ENCODE assay signal across 10 cellular contexts in the genomic region with DNA sequence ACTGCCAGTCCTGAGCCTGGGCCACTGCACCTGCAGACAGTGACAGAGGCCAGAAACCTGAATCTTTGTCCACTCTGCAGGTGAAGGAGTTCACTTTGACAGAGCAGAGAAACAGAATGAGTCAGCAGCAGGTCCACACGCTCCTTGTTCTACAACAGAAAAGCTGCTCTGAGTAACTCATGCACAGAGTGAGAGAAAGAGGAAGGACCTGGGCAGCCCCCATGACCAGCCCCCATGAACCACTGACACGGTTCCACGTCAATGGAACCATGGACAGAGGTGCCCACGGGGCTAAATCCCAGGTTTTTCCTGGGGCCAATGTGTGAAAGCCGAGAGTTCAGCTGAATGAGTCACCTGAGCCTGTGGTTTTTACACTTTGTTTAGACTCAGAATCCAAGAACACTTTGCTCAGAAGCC. TPM values are rescaled to one million over a fixed set of nuclear protein-coding genes. Genes with fewer than 3 reads are reported as not detected.
DNase-seq lines count a peak whose midpoint lies in the region; ATAC-seq, FAIRE-seq and TF ChIP-seq lines count a peak whose summit lies in the region.
"Had no signal": no experiment of that assay in that cellular context is flagged by ENCODE, and none has a peak within 500 bp of the region (broad histone marks: within the 10 kb centered on the region; RNA-seq: fewer than 3 reads in every experiment).

No MANE protein-coding gene starts in this region.

- CTCF ChIA-PET in HepG2 (lab: Yijun Ruan, JAX; ENCODE audit: low intra/inter-chr PET ratio, low total read pairs) = no interaction called here

- no peak overlapping the region for H3K23ac ChIP-seq in neuronal stem cell (ENCODE audit: low read depth, low read length, poor library complexity)

- ATAC-seq in GM19025 (IDR thresholded peaks at IDR 0.05; ENCODE audit: low read depth, unreplicated experiment) (peak; percentile 71), HG02642 (IDR thresholded peaks at IDR 0.05; ENCODE audit: poor library complexity, unreplicated experiment) (peak; percentile 86), HepG2 (no peak)

- in situ Hi-C loops in HepG2 (cut with HindIII; ENCODE audit: extremely low pct_ligation_motif_present, low pct_unique_long_range_greater_than_20kb) = no loop called here

- H4K91ac ChIP-seq in neuronal stem cell (ENCODE audit: low read depth, low read length, poor library complexity) = no peak overlapping the region

- no peaks in the 10 kb centered on the region for H3K79me1 ChIP-seq in neuronal stem cell (ENCODE audit: low read depth, low read length)

- no peak overlapping the region for H2BK5ac ChIP-seq in neuronal stem cell (ENCODE audit: low read length)

- no peak overlapping the region for H3K27ac ChIP-seq in neuronal stem cell (replicated peaks; ENCODE audit: low read length)
- H3K27ac ChIP-seq in HepG2 (ENCODE audit: extremely low read length, insufficient read depth, low read length) = no peak overlapping the region

- no peak overlapping the region for H3K4me3 ChIP-seq in neuronal stem cell (ENCODE audit: low read length in 2 of 2)
- no peak overlapping the region for H3K4me3 ChIP-seq in HepG2 (replicated peaks in 1 of 3; ENCODE audit: insufficient read depth in 1 of 3, low read depth in 2 of 3, low read length in 3 of 3)

- FAIRE-seq in HepG2 (lab: Jason Lieb, UNC) = no peak
- FAIRE-seq: endometrium had no signal

- peaks cover 0 to 8% (median 0%) of the 10 kb centered on the region in 3 experiments for H3K27me3 ChIP-seq in neuronal stem cell (ENCODE audit: control insufficient read depth in 3 of 3, insufficient read depth in 3 of 3, low read depth in 1 of 3, low read length in 3 of 3)
- peaks cover 0 to 11% of the 10 kb centered on the region in 2 experiments; a peak in 2 of 5 replicates for H3K27me3 ChIP-seq in HepG2 (ENCODE audit: control insufficient read depth in 1 of 2, insufficient read depth in 2 of 2, low read length in 2 of 2)

- H3K9me3 ChIP-seq in neuronal stem cell (replicated peaks in 1 of 2; ENCODE audit: control insufficient read depth in 2 of 2, insufficient read depth in 1 of 2, low read depth in 1 of 2, low read length in 2 of 2) (no peaks in the 10 kb centered on the region), HepG2 (ENCODE audit: low read length) (no peaks in the 10 kb centered on the region)

- H2BK12ac ChIP-seq in neuronal stem cell (ENCODE audit: low read length) = no peak overlapping the region

- H2BK15ac ChIP-seq in neuronal stem cell (ENCODE audit: low read length) = no peak overlapping the region

- H2AK5ac ChIP-seq in neuronal stem cell (ENCODE audit: low read depth, low read length) = no peak overlapping the region

- peak; percentile 6 for DNase-seq in NCI-H460 (ENCODE audit: extremely low read depth, low read depth)
- no peak for DNase-seq in neuronal stem cell (ENCODE audit: low spot score)
- no peak for DNase-seq in central memory CD4-positive, alpha-beta T cell
- DNase-seq in NCI-H128 (lab: John Stamatoyannopoulos, UW; ENCODE audit: unreplicated experiment) = no peak
- no peak for DNase-seq in HepG2 (ENCODE audit: low spot score)
- no peak for DNase-seq in NCI-H748 treated with DMSO at 0.1 percent for 48 hours (lab: John Stamatoyannopoulos, UW)
- DNase-seq: NCI-H1092 had no signal

- POLR2A ChIA-PET in HepG2 (lab: Yijun Ruan, JAX) = no interaction called here

- no peak for TF ChIP-seq EP300 in HepG2 (IDR thresholded peaks at IDR 0.05; ENCODE audit: low read depth in 2 of 2, low read length in 2 of 2)
- no peak for TF ChIP-seq EP300 in HepG2 (CRISPR knock-in tag; IDR thresholded peaks at IDR 0.05; ENCODE audit: borderline replicate concordance)

- H3K4ac ChIP-seq in neuronal stem cell (ENCODE audit: low read length) = no peak overlapping the region

- no peak for TF ChIP-seq CTCF in HepG2 (CRISPR knock-in tag; IDR thresholded peaks at IDR 0.05)

- no peaks in the 10 kb centered on the region for H3K4me1 ChIP-seq in neuronal stem cell (ENCODE audit: control insufficient read depth in 2 of 2, insufficient read depth in 1 of 2, low read depth in 1 of 2, low read length in 2 of 2)
- H3K4me1 ChIP-seq in HepG2 (ENCODE audit: insufficient read depth, low read length) = no peaks in the 10 kb centered on the region

- peak overlapping the region; percentile 40 for H3K18ac ChIP-seq in neuronal stem cell (ENCODE audit: low read length)

- no peaks in the 10 kb centered on the region for H3K36me3 ChIP-seq in neuronal stem cell (replicated peaks in 1 of 2; ENCODE audit: control insufficient read depth in 2 of 2, insufficient read depth in 2 of 2, low read length in 2 of 2)
- no peaks in the 10 kb centered on the region for H3K36me3 ChIP-seq in HepG2 (replicated peaks in 1 of 2; ENCODE audit: control insufficient read depth in 1 of 2, insufficient read depth in 2 of 2, low read length in 2 of 2)

- no peak for TF ChIP-seq RAD21 in HepG2 (CRISPR knock-in tag; IDR thresholded peaks at IDR 0.05)

- BruUV-seq in HepG2 (replicated peaks; lab: Mats Ljungman, UMichigan) = no TSS peak

- no peak overlapping the region for H4K8ac ChIP-seq in neuronal stem cell (ENCODE audit: low read depth, low read length)

- no peaks in the 10 kb centered on the region for H3K79me2 ChIP-seq in HepG2 (ENCODE audit: insufficient read depth, low read length)

- WGBS in neuronal stem cell (ENCODE audit: extremely low coverage in 2 of 2, insufficient read length in 2 of 2, insufficient replicate concordance in 1 of 2), 2 donors = no CpG with 5 or more reads among the region's 5 CpGs
- no CpG with 5 or more reads among the region's 5 CpGs for WGBS in HepG2 (ENCODE audit: low lambda C conversion rate)

- intact Hi-C loops in HepG2 (cut with micrococcal nuclease; ENCODE audit: unreplicated experiment) = no loop called here

- H2AFZ ChIP-seq in neuronal stem cell (ENCODE audit: low read length) (no peak overlapping the region), HepG2 (ENCODE audit: low read length) (no peak overlapping the region)

- no peak overlapping the region for H2BK120ac ChIP-seq in neuronal stem cell (ENCODE audit: low read depth, low read length)

- H3K14ac ChIP-seq in neuronal stem cell (ENCODE audit: low read length) = no peak overlapping the region

- no peak for TF ChIP-seq POLR2A in HepG2 (IDR thresholded peaks at IDR 0.05; ENCODE audit: insufficient read depth in 1 of 2, low read depth in 2 of 2, low read length in 2 of 2)

- no peak overlapping the region for H3K4me2 ChIP-seq in neuronal stem cell (ENCODE audit: insufficient read depth, low read length, poor library complexity, severe bottlenecking)
- H3K4me2 ChIP-seq in HepG2 (ENCODE audit: low read depth, low read length) = no peak overlapping the region

- H4K20me1 ChIP-seq in HepG2 (ENCODE audit: insufficient read depth, low read length) = no peaks in the 10 kb centered on the region

- H3K9ac ChIP-seq in neuronal stem cell (ENCODE audit: low read depth, low read length, poor library complexity) = no peak overlapping the region
- no peak overlapping the region for H3K9ac ChIP-seq in HepG2 (ENCODE audit: insufficient read depth, low read depth, low read length)

TF ChIP-seq in HepG2, 621 proteins besides CTCF, POLR2A, EP300 and RAD21 (continues in another document):
- TF ChIP-seq, protein P1, sequence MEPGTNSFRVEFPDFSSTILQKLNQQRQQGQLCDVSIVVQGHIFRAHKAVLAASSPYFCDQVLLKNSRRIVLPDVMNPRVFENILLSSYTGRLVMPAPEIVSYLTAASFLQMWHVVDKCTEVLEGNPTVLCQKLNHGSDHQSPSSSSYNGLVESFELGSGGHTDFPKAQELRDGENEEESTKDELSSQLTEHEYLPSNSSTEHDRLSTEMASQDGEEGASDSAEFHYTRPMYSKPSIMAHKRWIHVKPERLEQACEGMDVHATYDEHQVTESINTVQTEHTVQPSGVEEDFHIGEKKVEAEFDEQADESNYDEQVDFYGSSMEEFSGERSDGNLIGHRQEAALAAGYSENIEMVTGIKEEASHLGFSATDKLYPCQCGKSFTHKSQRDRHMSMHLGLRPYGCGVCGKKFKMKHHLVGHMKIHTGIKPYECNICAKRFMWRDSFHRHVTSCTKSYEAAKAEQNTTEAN (CRISPR knock-in tag; conservative IDR thresholded peaks at IDR 0.05) = no peak

RNA-seq across cellular contexts. Expression of gene CTBP2, which starts 40.8 kb away (rescaled TPM):
- 75.1 and 77.3 TPM in 2 replicates for total RNA-seq in NCI-H460 (2014; rRNA removed; shearing (Covaris generic))
- polyA plus RNA-seq in NCI-H460 (2014; cell fraction: nucleus; rRNA removed) = 87.0 and 111 TPM in 2 replicates
- polyA plus RNA-seq in neuronal stem cell (2013, experiment 1 of 2) = 55.2 TPM
- polyA plus RNA-seq in neuronal stem cell (2013, experiment 2 of 2) = 52.9 TPM
- total RNA-seq in HepG2 (2016; rRNA removed; fragmentation: Illumina TruSeq; extraction: Trizol) = not detected in 2 replicates
- not detected in 2 replicates for total RNA-seq in HepG2 (2016; cell fraction: cytosol; rRNA removed; fragmentation: Illumina TruSeq; extraction: Trizol; ENCODE audit: low read depth)
- total RNA-seq in HepG2 (2016; cell fraction: insoluble cytoplasmic fraction; rRNA removed; fragmentation: Illumina TruSeq; extraction: Trizol) = not detected in 2 replicates
- not detected in 2 replicates for total RNA-seq in HepG2 (2016; cell fraction: membrane; rRNA removed; fragmentation: Illumina TruSeq; extraction: Trizol)
- not detected in 2 replicates for total RNA-seq in HepG2 (2016; cell fraction: nucleus; rRNA removed; fragmentation: Illumina TruSeq; extraction: Trizol)
- polyA plus RNA-seq in HepG2 (2011; rRNA removed) = 0.08 TPM in 1 of 2 replicates, not detected in the other
- 0.04 and 0.05 TPM in 2 replicates for polyA plus RNA-seq in HepG2 (2011; cell fraction: cytosol; rRNA removed)
- 0.02 TPM in 1 of 2 replicates, not detected in the other for polyA plus RNA-seq in HepG2 (2011; cell fraction: nucleus; rRNA removed)
- 0.08 TPM in 2 replicates for polyA plus RNA-seq in HepG2 (2012)
- polyA plus RNA-seq in HepG2 (2016; cell fraction: cytosol; fragmentation: Illumina TruSeq; extraction: Trizol; ENCODE audit: low read depth) = not detected in 2 replicates
- not detected in 2 replicates for polyA plus RNA-seq in HepG2 (2016; cell fraction: insoluble cytoplasmic fraction; fragmentation: Illumina TruSeq; extraction: Trizol; ENCODE audit: low read depth)
- not detected in 2 replicates for polyA plus RNA-seq in HepG2 (2016; cell fraction: membrane; fragmentation: Illumina TruSeq; extraction: Trizol; ENCODE audit: low read depth)
- not detected in 2 replicates for polyA plus RNA-seq in HepG2 (2016; cell fraction: nucleus; fragmentation: Illumina TruSeq; extraction: Trizol; ENCODE audit: insufficient read depth, low read depth)
- polyA minus RNA-seq in HepG2 (2011; rRNA and poly(A)+ RNA removed; ENCODE audit: low replicate concordance) = 1.2 and 101 TPM in 2 replicates
- 0.49 and 0.53 TPM in 2 replicates for polyA minus RNA-seq in HepG2 (2011; cell fraction: cytosol; rRNA and poly(A)+ RNA removed)
- polyA minus RNA-seq in HepG2 (2011; cell fraction: nucleus; rRNA and poly(A)+ RNA removed) = 0.39 TPM in 1 of 2 replicates, not detected in the other

Comparison
In these comparisons a context has a peak if more than half of its experiments do, and no peak if none do; other contexts are left out.
1. RNA of gene CTBP2, which starts 40.8 kb away (total RNA-seq): 75.1 to 77.3 TPM in NCI-H460; not detected in HepG2; every median in the first group is over 10 times any median in the second.